ENCODE assay signal across 8 cellular contexts in genomic region chr4:336893-337142, GRCh38. TPM values are rescaled to one million over a fixed set of nuclear protein-coding genes. Genes with fewer than 3 reads are reported as not detected.
DNase-seq lines count a peak whose midpoint lies in the region; TF ChIP-seq lines count a peak whose summit lies in the region.

No MANE protein-coding gene starts in this region.

- intact Hi-C loops in ovary (cut with DNase I): loop anchor here in 1 of 4 donors (5.0 kb wide), 2 partner anchors 160 to 335 kb away; partner anchors contain the start of genes ATP5ME, MYL5, PIGG and ZNF721

- TF ChIP-seq CTCF in Peyer's patch (IDR thresholded peaks at IDR 0.05) (no peak), epithelial cell of proximal tubule (conservative IDR thresholded peaks at IDR 0.05; ENCODE audit: low read depth, low read length) (no peak), ovary (IDR thresholded peaks at IDR 0.05) (no peak)

- H3K9me3 ChIP-seq in Peyer's patch: peaks cover 0 to 18% (median 0%) of the 10 kb centered on the region in 4 donors
- H3K9me3 ChIP-seq in ovary: no peaks in the 10 kb centered on the region

- no peak for TF ChIP-seq EP300 in ovary (IDR thresholded peaks at IDR 0.05)

- TF ChIP-seq POLR2A in Peyer's patch (IDR thresholded peaks at IDR 0.05): no peak
- no peak for TF ChIP-seq POLR2A in ovary (IDR thresholded peaks at IDR 0.05)

- no peaks in the 10 kb centered on the region for H3K36me3 ChIP-seq in Peyer's patch
- no peaks in the 10 kb centered on the region for H3K36me3 ChIP-seq in ovary

- H3K27me3 ChIP-seq in Peyer's patch (no peaks in the 10 kb centered on the region), ovary (no peaks in the 10 kb centered on the region)

- H3K4me1 ChIP-seq in Peyer's patch (peaks cover 0 to 12% (median 7%) of the 10 kb centered on the region in 4 donors), ovary (ENCODE audit: insufficient read depth) (peaks cover 10% of the 10 kb centered on the region)

- H3K4me3 ChIP-seq in Peyer's patch (peak overlapping the region; percentile 72 to 90 (median 84)), epithelial cell of proximal tubule (ENCODE audit: low read depth, low read length) (peak overlapping the region; percentile 97), ovary (peak overlapping the region; percentile 92)

- 0 to 2% (median 0%) methylated on average over 12 to 18 of the region's 18 CpGs for WGBS in ovary, 3 donors

- H3K27ac ChIP-seq in Peyer's patch (peak overlapping the region; percentile 93 to 95 (median 93)), ovary (peak overlapping the region; percentile 92 to 94)

- DNase-seq in NCI-H2171 treated with DMSO at 0.1 percent for 48 hours (lab: John Stamatoyannopoulos, UW): peak; percentile 3
- DNase-seq in NCI-H2171 (lab: John Stamatoyannopoulos, UW): no peak
- no peak for DNase-seq in Peyer's patch
- DNase-seq in epithelial cell of proximal tubule (ENCODE audit: low read depth): no peak
- peak in 1 of 5 donors; percentile 66 for DNase-seq in ovary
- DNase-seq in NCI-H226: no peak
- DNase-seq in GF-D8 (lab: John Stamatoyannopoulos, UW): no peak
- DNase-seq in NCI-H187 (lab: John Stamatoyannopoulos, UW): no peak

RNA-seq across cellular contexts. Expression of gene ZNF141, which starts 0.8 kb away (rescaled TPM):
- total RNA-seq in Peyer's patch (10 to 100 TPM; 24.3 to 87.5 (median 31.2) TPM), epithelial cell of proximal tubule (4.6 and 5.2 TPM in 2 replicates), ovary (10 to 100 TPM; 30.9 to 55.7 (median 40.4) TPM)
- 10 to 100 TPM in 1 of 2 donors, 1 to 10 TPM in 1; 7.4 to 14.8 TPM for polyA plus RNA-seq in ovary

RNA-seq across cellular contexts. Expression of gene ZNF732, which starts 31.5 kb away (rescaled TPM):
- total RNA-seq in Peyer's patch: not detected
- 2.4 and 2.8 TPM in 2 replicates for total RNA-seq in epithelial cell of proximal tubule
- total RNA-seq in ovary: under 1 TPM; 0.30 to 0.85 (median 0.43) TPM
- polyA plus RNA-seq in ovary: under 1 TPM; 0.37 to 0.44 TPM
